In genomic region chr16:87207509-87207908, GRCh38 we compare ENCODE assay signal across 11 cellular contexts.
DNase-seq lines count a peak whose midpoint lies in the region; ATAC-seq and TF ChIP-seq lines count a peak whose summit lies in the region.
"Had no signal": no experiment of that assay in that cellular context is flagged by ENCODE, and none has a peak within 500 bp of the region (broad histone marks: within the 10 kb centered on the region; RNA-seq: fewer than 3 reads in every experiment).

No MANE protein-coding gene starts in this region.

- no peaks in the 10 kb centered on the region for H3K36me3 ChIP-seq in body of pancreas (replicated peaks in 1 of 2; ENCODE audit: insufficient read depth in 1 of 2, low read depth in 2 of 2)
- no peaks in the 10 kb centered on the region for H3K36me3 ChIP-seq in left ventricle myocardium inferior

- intact Hi-C loops in body of pancreas (cut with DNase I) (no loop called here), left ventricle myocardium inferior (cut with micrococcal nuclease) (no loop called here)

- H3K4me1 ChIP-seq in body of pancreas (no peaks in the 10 kb centered on the region), left ventricle myocardium inferior (peaks cover 3% of the 10 kb centered on the region)

- H3K27ac ChIP-seq in body of pancreas (no peak overlapping the region), left ventricle myocardium inferior (replicated peaks) (peak overlapping the region; percentile 68), skin epidermis (peak overlapping the region in 14 of 21 experiments; percentile 5 to 74 (median 47))

- peak; percentile 59 for ATAC-seq in body of pancreas
- no peak for ATAC-seq in HG02642 (IDR thresholded peaks at IDR 0.05; ENCODE audit: poor library complexity, unreplicated experiment)
- ATAC-seq: activated T-cell treated with anti-CD3 and anti-CD28 coated beads, Interleukin-2, amount 50 U/mL, for 4 hours had no signal

- WGBS in body of pancreas, 2 donors, result 56 to 60% methylated on average over 7 of the region's 7 CpGs

- H3K4me3 ChIP-seq in body of pancreas, result no peak overlapping the region
- H3K4me3 ChIP-seq in left ventricle myocardium inferior, result no peak overlapping the region
- H3K4me3 ChIP-seq in skin epidermis, result no peak overlapping the region

- no peaks in the 10 kb centered on the region for H3K9me3 ChIP-seq in body of pancreas
- no peaks in the 10 kb centered on the region for H3K9me3 ChIP-seq in left ventricle myocardium inferior (replicated peaks)

- H3K27me3 ChIP-seq in body of pancreas (no peaks in the 10 kb centered on the region), left ventricle myocardium inferior (ENCODE audit: low read depth) (peaks cover 20% of the 10 kb centered on the region)

- DNase-seq in GM04504 (ENCODE audit: low read depth), result peak; percentile 80
- DNase-seq in body of pancreas, result peak in 1 of 4 donors; percentile 10
- DNase-seq in left ventricle myocardium inferior, result no peak
- DNase-seq in ureter (ENCODE audit: low spot score), result no peak
- DNase-seq in globus pallidus (ENCODE audit: low spot score), result no peak
- no peak for DNase-seq in NCI-H187 treated with DMSO at 0.1 percent for 48 hours (lab: John Stamatoyannopoulos, UW)
- DNase-seq: activated T-cell treated with anti-CD3 and anti-CD28 coated beads, Interleukin-2, amount 50 U/mL, for 4 hours; Calu3; NCI-H1694 treated with DMSO at 0.1 percent for 48 hours had no signal

- TF ChIP-seq CTCF in body of pancreas (IDR thresholded peaks at IDR 0.05), result no peak
- TF ChIP-seq CTCF in left ventricle myocardium inferior (IDR thresholded peaks at IDR 0.05; ENCODE audit: borderline replicate concordance), result no peak

- TF ChIP-seq POLR2A in body of pancreas (IDR thresholded peaks at IDR 0.05), result no peak

Comparison
In these comparisons a context has a peak if more than half of its experiments do, and no peak if none do; other contexts are left out.
1. H3K27ac ChIP-seq: peak in left ventricle myocardium inferior (single experiment) and skin epidermis (14 of 21); none in body of pancreas (0 of 4).